In the genomic region with DNA sequence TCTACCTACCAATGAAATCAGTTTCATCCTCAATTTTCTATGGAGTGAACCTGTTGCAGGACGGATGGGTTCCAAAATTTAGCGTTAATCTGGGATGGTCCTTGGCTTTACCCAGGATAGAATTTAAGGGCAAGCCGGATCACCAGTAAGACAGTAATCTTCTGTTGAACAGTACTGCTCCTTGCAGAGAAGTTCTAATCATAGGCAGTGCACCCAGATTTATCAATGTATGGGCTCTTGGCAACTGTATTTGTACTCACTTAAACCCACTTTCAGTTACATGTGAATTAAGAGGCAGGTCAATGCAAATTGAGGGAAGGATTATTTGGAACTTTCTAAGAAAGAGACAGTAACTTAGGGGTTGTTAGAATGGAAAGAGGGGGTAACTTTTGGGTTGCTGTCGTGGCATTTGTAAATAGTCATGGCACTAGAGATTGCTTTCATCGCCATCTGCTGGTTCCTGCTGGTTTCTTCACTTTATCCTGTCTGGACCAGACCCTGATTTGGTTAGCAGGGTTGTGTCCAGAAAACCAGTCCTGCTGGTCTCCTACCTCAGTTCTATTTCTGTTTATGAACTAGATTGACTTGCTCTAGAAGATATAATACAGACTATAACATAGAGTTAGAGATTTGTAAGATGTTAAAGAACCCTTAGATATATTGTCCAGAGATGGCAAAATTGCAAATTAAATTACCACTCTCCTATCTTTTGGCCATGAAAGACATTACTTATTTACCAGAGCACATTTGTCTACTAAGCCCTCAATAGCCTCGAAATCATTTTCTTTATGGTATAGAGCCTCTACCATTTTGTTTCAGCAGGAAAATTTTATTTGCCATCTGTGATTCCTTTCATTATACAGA, we compare ENCODE assay signal across 7 cellular contexts.
DNase-seq lines count a peak whose midpoint lies in the region; ATAC-seq and TF ChIP-seq lines count a peak whose summit lies in the region.

No MANE protein-coding gene starts in this region.

- H3K27ac Mint-ChIP-seq in activated CD8-positive, alpha-beta T cell treated with anti-CD3 and anti-CD28 coated beads for 36 hours, result no peak overlapping the region
- H3K27ac Mint-ChIP-seq in glutamatergic neuron (ENCODE audit: unreplicated experiment), result no peak overlapping the region

- CTCF ChIA-PET in activated CD8-positive, alpha-beta T cell treated with anti-CD3 and anti-CD28 coated beads for 36 hours (lab: Charles Lee), result interaction anchor here (0.9 to 2.9 kb wide), 3 partner anchors 11 to 346 kb away, joined by 3 to 16 read pairs (median 4); no protein-coding TSS in a partner anchor

- POLR2A ChIA-PET in activated CD8-positive, alpha-beta T cell treated with anti-CD3 and anti-CD28 coated beads for 36 hours (lab: Charles Lee), result no interaction called here

- peaks cover 2% of the 10 kb centered on the region for H3K9me3 Mint-ChIP-seq in activated CD8-positive, alpha-beta T cell treated with anti-CD3 and anti-CD28 coated beads for 36 hours
- H3K9me3 Mint-ChIP-seq in glutamatergic neuron (ENCODE audit: unreplicated experiment), result no peaks in the 10 kb centered on the region

- TF ChIP-seq CTCF in activated CD8-positive, alpha-beta T cell treated with anti-CD3 and anti-CD28 coated beads for 36 hours (IDR thresholded peaks at IDR 0.05), result peak; percentile 77
- TF ChIP-seq CTCF in glutamatergic neuron (IDR thresholded peaks at IDR 0.05; ENCODE audit: partially characterized antibody, unreplicated experiment), result peak; percentile 54

- peak; percentile 79 for ATAC-seq in GM21526 (IDR thresholded peaks at IDR 0.05; ENCODE audit: low FRiP score, unreplicated experiment)
- peak; percentile 65 for ATAC-seq in activated CD8-positive, alpha-beta T cell treated with anti-CD3 and anti-CD28 coated beads for 36 hours

- H3K27me3 Mint-ChIP-seq in activated CD8-positive, alpha-beta T cell treated with anti-CD3 and anti-CD28 coated beads for 36 hours, result no peaks in the 10 kb centered on the region
- H3K27me3 Mint-ChIP-seq in glutamatergic neuron (ENCODE audit: unreplicated experiment), result no peaks in the 10 kb centered on the region

- intact Hi-C loops in activated CD8-positive, alpha-beta T cell treated with anti-CD3 and anti-CD28 coated beads for 36 hours (cut with micrococcal nuclease), result loop anchor here (1.0 to 10.0 kb wide), 3 partner anchors 283 to 509 kb away; no protein-coding TSS in a partner anchor

- DNase-seq in ELF-1 (ENCODE audit: low read depth, low spot score), result peak; percentile 28
- DNase-seq in NCI-H1105 (lab: John Stamatoyannopoulos, UW), result peak; percentile 55
- peak; percentile 67 for DNase-seq in activated CD8-positive, alpha-beta T cell treated with anti-CD3 and anti-CD28 coated beads for 36 hours
- DNase-seq in glutamatergic neuron, result peak; percentile 49
- peak; percentile 2 to 29 (median 11) for DNase-seq in stimulated activated CD4-positive, alpha-beta T cell treated with anti-CD3 and anti-CD28 coated beads, Interleukin-12 subunit alpha, Interleukin-12 subunit beta, amount 100 ng/mL, for 48 hours (ENCODE audit: low read depth in 2 of 3, low spot score in 1 of 3)
- no peak for DNase-seq in T1000 (lab: John Stamatoyannopoulos, UW)

- H3K4me1 Mint-ChIP-seq in activated CD8-positive, alpha-beta T cell treated with anti-CD3 and anti-CD28 coated beads for 36 hours (ENCODE audit: low read depth), result peaks cover 1% of the 10 kb centered on the region
- no peaks in the 10 kb centered on the region for H3K4me1 Mint-ChIP-seq in glutamatergic neuron (ENCODE audit: low read depth, unreplicated experiment)

- H3K36me3 Mint-ChIP-seq in activated CD8-positive, alpha-beta T cell treated with anti-CD3 and anti-CD28 coated beads for 36 hours (ENCODE audit: low read depth), result no peaks in the 10 kb centered on the region
- peaks cover 9% of the 10 kb centered on the region for H3K36me3 Mint-ChIP-seq in glutamatergic neuron (ENCODE audit: unreplicated experiment)

- H3K4me3 Mint-ChIP-seq in activated CD8-positive, alpha-beta T cell treated with anti-CD3 and anti-CD28 coated beads for 36 hours, result no peak overlapping the region
- no peak overlapping the region for H3K4me3 Mint-ChIP-seq in glutamatergic neuron (ENCODE audit: unreplicated experiment)
